In genomic region chr3:184694694-184695093, GRCh38 we compare ENCODE assay signal across 22 cellular contexts. TPM values are rescaled to one million over a fixed set of nuclear protein-coding genes. Genes with fewer than 3 reads are reported as not detected.
DNase-seq lines count a peak whose midpoint lies in the region; TF ChIP-seq lines count a peak whose summit lies in the region.
"Had no signal": no experiment of that assay in that cellular context is flagged by ENCODE, and none has a peak within 500 bp of the region (broad histone marks: within the 10 kb centered on the region; RNA-seq: fewer than 3 reads in every experiment).

No MANE protein-coding gene starts in this region.

- H3K27me3 Mint-ChIP-seq in brain: peaks cover 5% of the 10 kb centered on the region
- no peaks in the 10 kb centered on the region for H3K27me3 Mint-ChIP-seq in mesothelial cell of epicardium (ENCODE audit: low read depth)
- H3K27me3 Mint-ChIP-seq: CD4-positive, alpha-beta T cell had no signal

- no peaks in the 10 kb centered on the region for H3K36me3 ChIP-seq in uterus
- no peaks in the 10 kb centered on the region for H3K36me3 ChIP-seq in testis (ENCODE audit: low read depth, missing control alignments)
- H3K36me3 ChIP-seq: BE2C, SJCRH30 had no signal

- H3K9me3 Mint-ChIP-seq in brain (no peaks in the 10 kb centered on the region), mesothelial cell of epicardium (no peaks in the 10 kb centered on the region)
- H3K9me3 Mint-ChIP-seq: CD4-positive, alpha-beta T cell; HFFc6 had no signal

- H3K9me3 ChIP-seq in uterus (no peaks in the 10 kb centered on the region), testis (no peaks in the 10 kb centered on the region)
- H3K9me3 ChIP-seq: BE2C, SJCRH30 had no signal

- TF ChIP-seq CTCF in brain (conservative IDR thresholded peaks at IDR 0.05): no peak
- no peak for TF ChIP-seq CTCF in mesothelial cell of epicardium (IDR thresholded peaks at IDR 0.05; ENCODE audit: unreplicated experiment)
- no peak for TF ChIP-seq CTCF in uterus (IDR thresholded peaks at IDR 0.05)
- no peak for TF ChIP-seq CTCF in testis (IDR thresholded peaks at IDR 0.05)

- WGBS in testis, 2 donors: 64 to 79% methylated on average over 3 of the region's 3 CpGs

- H3K27me3 ChIP-seq in uterus (no peaks in the 10 kb centered on the region), testis (no peaks in the 10 kb centered on the region)
- H3K27me3 ChIP-seq: BE2C, SJCRH30 had no signal

- H3K4me1 ChIP-seq in uterus (peaks cover 0 to 11% of the 10 kb centered on the region in 2 donors), testis (peaks cover 7% of the 10 kb centered on the region)

- H3K4me1 Mint-ChIP-seq in brain (peaks cover 89% of the 10 kb centered on the region), mesothelial cell of epicardium (peaks cover 62% of the 10 kb centered on the region)

- TF ChIP-seq POLR2A in uterus (IDR thresholded peaks at IDR 0.05): no peak
- no peak for TF ChIP-seq POLR2A in testis (IDR thresholded peaks at IDR 0.05)

- H3K4me3 Mint-ChIP-seq in brain: peak overlapping the region in 1 of 5 experiments; percentile 41
- H3K4me3 Mint-ChIP-seq in mesothelial cell of epicardium: no peak overlapping the region
- H3K4me3 Mint-ChIP-seq: CD4-positive, alpha-beta T cell; HFFc6 had no signal

- H3K36me3 Mint-ChIP-seq in brain: no peaks in the 10 kb centered on the region
- peaks cover 2% of the 10 kb centered on the region for H3K36me3 Mint-ChIP-seq in mesothelial cell of epicardium

- H3K27ac Mint-ChIP-seq in brain: peak overlapping the region in 4 of 5 experiments; percentile 6 to 95 (median 86)
- peak overlapping the region; percentile 70 for H3K27ac Mint-ChIP-seq in mesothelial cell of epicardium
- H3K27ac Mint-ChIP-seq: CD4-positive, alpha-beta T cell; HFFc6 had no signal

- H3K4me3 ChIP-seq in uterus (no peak overlapping the region), testis (no peak overlapping the region)
- H3K4me3 ChIP-seq: K562, SJCRH30 had no signal

- intact Hi-C loops in uterus (cut with DNase I; ENCODE audit: low total_unique reads): no loop called here
- intact Hi-C loops in testis (cut with DNase I; ENCODE audit: low total_unique reads): no loop called here

- H3K27ac ChIP-seq in uterus (peak overlapping the region; percentile 20 to 77), testis (no peak overlapping the region)
- H3K27ac ChIP-seq: SJCRH30 had no signal

- peak; percentile 2 for DNase-seq in D341Med (ENCODE audit: low spot score)
- DNase-seq in mesothelial cell of epicardium (ENCODE audit: low spot score in 2 of 2, unreplicated experiment in 2 of 2): no peak
- no peak for DNase-seq in uterus
- no peak for DNase-seq in testis
- no peak for DNase-seq in cerebellar nuclear complex (lab: John Stamatoyannopoulos, UW)
- no peak for DNase-seq in germinal center (ENCODE audit: low spot score)
- DNase-seq: BE2C; CD4-positive, alpha-beta T cell; COR-L47; DMS 273 treated with DMSO at 0.1 percent for 48 hours; DMS79 treated with DMSO at 0.1 percent for 48 hours; H7; HFFc6; MM.1S; NCI-H1105; NCI-H2029 treated with DMSO at 0.1 percent for 48 hours; NCI-H226; NCI-H524 treated with DMSO at 0.1 percent for 48 hours; OCI-M1; SJCRH30 had no signal

RNA-seq across cellular contexts. Expression of gene MAGEF1, which starts 17.2 kb away (rescaled TPM):
- polyA plus RNA-seq in brain (ENCODE audit: insufficient read depth, low read depth, low replicate concordance): 98.8 TPM
- total RNA-seq in mesothelial cell of epicardium: 67.6 to 68.9 TPM (median 68.4 TPM) in 3 replicates
- total RNA-seq in uterus: 10 to 100 TPM; 33.9 to 55.4 (median 49.0) TPM
- 10 to 100 TPM; 22.8 to 33.5 TPM for total RNA-seq in testis
- polyA plus RNA-seq in testis (ENCODE audit: insufficient read depth, low read depth, low replicate concordance): 25.1 TPM

Comparison
In these comparisons a context has a peak if more than half of its experiments do, and no peak if none do; other contexts are left out.
1. H3K27ac ChIP-seq: peak in uterus (2 of 2); none in testis (0 of 2).